In the genomic region with DNA sequence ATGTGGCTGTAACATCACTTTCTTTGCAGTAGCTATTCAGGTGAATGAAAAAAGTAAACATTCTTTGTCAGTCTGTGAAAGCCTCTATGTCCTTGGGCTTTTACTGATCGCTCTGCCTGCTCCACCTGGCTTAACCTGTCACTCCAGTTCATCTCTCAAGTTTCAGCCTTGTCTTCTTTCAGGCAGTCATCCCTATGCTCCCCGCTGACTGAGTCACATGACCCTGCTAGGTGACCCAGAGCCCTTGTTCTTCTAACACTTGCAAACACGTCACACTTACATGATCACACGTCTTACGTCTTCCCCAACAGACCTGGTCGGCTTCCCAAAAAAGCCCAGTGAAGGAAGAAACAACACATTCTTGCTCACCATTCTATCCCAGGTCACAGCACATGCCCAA, we compare ENCODE assay signal across 19 cellular contexts.
DNase-seq lines count a peak whose midpoint lies in the region; ATAC-seq, FAIRE-seq and TF ChIP-seq lines count a peak whose summit lies in the region.
"Had no signal": no experiment of that assay in that cellular context is flagged by ENCODE, and none has a peak within 500 bp of the region (broad histone marks: within the 10 kb centered on the region; RNA-seq: fewer than 3 reads in every experiment).

No MANE protein-coding gene starts in this region.

- no peak overlapping the region for H2AFZ ChIP-seq in H9 (ENCODE audit: low read length)

- peaks cover 0 to 1% (median 0%) of the 10 kb centered on the region in 3 experiments; a peak in 1 of 7 replicates for H3K36me3 Mint-ChIP-seq in H9 (ENCODE audit: insufficient read depth in 1 of 3, low read depth in 3 of 3)
- H3K36me3 Mint-ChIP-seq: naive thymus-derived CD4-positive, alpha-beta T cell had no signal

- no peak overlapping the region for H2BK20ac ChIP-seq in H9 (ENCODE audit: low read depth, low read length, poor library complexity, severe bottlenecking)

- no peaks in the 10 kb centered on the region for H3K23me2 ChIP-seq in H9 (ENCODE audit: insufficient read length, low read depth, low read length, poor library complexity, severe bottlenecking)

- no peak overlapping the region for H4K8ac ChIP-seq in H9 (replicated peaks; ENCODE audit: insufficient read length, low read depth, low read length)
- H4K8ac ChIP-seq in mesendoderm (ENCODE audit: low read depth, low read length), result no peak overlapping the region

- H3K23ac ChIP-seq in H9 (ENCODE audit: insufficient read length, low read depth, low read length) (no peak overlapping the region), mesendoderm (ENCODE audit: low read length) (no peak overlapping the region)

- H3K36me3 ChIP-seq in mesendoderm (ENCODE audit: control insufficient read depth, insufficient read depth, low read length), result no peaks in the 10 kb centered on the region
- H3K36me3 ChIP-seq: suprapubic skin had no signal

- H2BK120ac ChIP-seq in H9 (ENCODE audit: low read depth, low read length, poor library complexity, severe bottlenecking) (no peak overlapping the region), mesendoderm (ENCODE audit: low read depth, low read length) (no peak overlapping the region)

- H4K91ac ChIP-seq in H9 (ENCODE audit: insufficient read length, low read depth, low read length), result no peak overlapping the region

- H3K27ac ChIP-seq in H9 (ENCODE audit: insufficient read length, low read depth, low read length) (no peak overlapping the region), mesendoderm (ENCODE audit: low read depth, low read length) (no peak overlapping the region)
- H3K27ac ChIP-seq: KMS-11, suprapubic skin had no signal

- H3K27me3 Mint-ChIP-seq in H9 (ENCODE audit: low read depth), result no peaks in the 10 kb centered on the region
- H3K27me3 Mint-ChIP-seq: activated CD4-positive, alpha-beta T cell treated with anti-CD3 and anti-CD28 coated beads for 36 hours; naive thymus-derived CD4-positive, alpha-beta T cell had no signal

- H3K27ac Mint-ChIP-seq in H9, result 0 out of 7 replicates have a peak overlapping the region, but pooled peaks of 1 of the 3 experiments have one; percentile 37
- H3K27ac Mint-ChIP-seq: activated CD4-positive, alpha-beta T cell treated with anti-CD3 and anti-CD28 coated beads for 36 hours; naive thymus-derived CD4-positive, alpha-beta T cell had no signal

- H4K5ac ChIP-seq in H9 (ENCODE audit: insufficient read length, low read depth, low read length), result no peak overlapping the region
- H4K5ac ChIP-seq in mesendoderm (ENCODE audit: low read length), result no peak overlapping the region

- H3K79me1 ChIP-seq in H9 (ENCODE audit: insufficient read depth, low read depth, low read length, poor library complexity, severe bottlenecking) (no peaks in the 10 kb centered on the region), mesendoderm (ENCODE audit: low read length) (no peaks in the 10 kb centered on the region)

- intact Hi-C loops in Right ventricle myocardium superior (cut with DNase I), result no loop called here

- WGBS in H9 (ENCODE audit: extremely low coverage, insufficient read length, low lambda C conversion rate), result no CpG with 5 or more reads among the region's 6 CpGs
- WGBS in mesendoderm (ENCODE audit: extremely low coverage, insufficient coverage, low lambda C conversion rate), result no CpG with 5 or more reads among the region's 6 CpGs

- no peak for ATAC-seq in Right ventricle myocardium superior (ENCODE audit: poor library complexity)
- no peak for ATAC-seq in HG03469 (IDR thresholded peaks at IDR 0.05; ENCODE audit: unreplicated experiment)
- ATAC-seq: activated CD4-positive, alpha-beta T cell treated with anti-CD3 and anti-CD28 coated beads for 36 hours; naive thymus-derived CD4-positive, alpha-beta T cell had no signal

- DNase-seq in H9 (peak; percentile 42), NCI-H345 (lab: John Stamatoyannopoulos, UW) (peak; percentile 27), epithelial cell of esophagus (ENCODE audit: low read depth) (peak; percentile 90), mesendoderm (peak; percentile 37), Right ventricle myocardium superior (no peak), RCC 7860 (ENCODE audit: low spot score) (no peak)
- DNase-seq: activated CD4-positive, alpha-beta T cell treated with anti-CD3 and anti-CD28 coated beads for 36 hours; activated naive CD4-positive, alpha-beta T cell; aorta; COR-L47; foreskin melanocyte; naive thymus-derived CD4-positive, alpha-beta T cell; posterior cingulate gyrus; T1000 had no signal

- H3K4me2 ChIP-seq in H9 (ENCODE audit: insufficient read depth, insufficient read length, low read length) (no peak overlapping the region), mesendoderm (ENCODE audit: low read length) (no peak overlapping the region)
- H3K4me2 ChIP-seq: KMS-11 had no signal

- TF ChIP-seq CTCF in H9 (conservative IDR thresholded peaks at IDR 0.05), result no peak
- no peak for TF ChIP-seq CTCF in epithelial cell of esophagus (IDR thresholded peaks at IDR 0.05; ENCODE audit: insufficient read depth, low read depth, low read length, missing control alignments)

- H3K4me3 ChIP-seq in epithelial cell of esophagus (ENCODE audit: low read length), result no peak overlapping the region
- H3K4me3 ChIP-seq in mesendoderm (ENCODE audit: low read length), result no peak overlapping the region
- H3K4me3 ChIP-seq: lung, suprapubic skin had no signal

- FAIRE-seq in RCC 7860 (lab: Jason Lieb, UNC), result no peak
- FAIRE-seq: G401.6 had no signal

- H3T11ph ChIP-seq in H9 (ENCODE audit: low read length), result no peak overlapping the region

- no peak overlapping the region for H2AK5ac ChIP-seq in H9 (ENCODE audit: insufficient read length, low read length)
- H2AK5ac ChIP-seq in mesendoderm (ENCODE audit: low read length), result no peak overlapping the region

- no peak overlapping the region for H3K18ac ChIP-seq in H9 (ENCODE audit: insufficient read length, low read depth, low read length)
- no peak overlapping the region for H3K18ac ChIP-seq in mesendoderm (ENCODE audit: low read length)

- H3K4ac ChIP-seq in H9 (ENCODE audit: low read depth, low read length) (no peak overlapping the region), mesendoderm (ENCODE audit: low read depth, low read length) (no peak overlapping the region)

- H3K79me2 ChIP-seq in H9 (ENCODE audit: insufficient read depth, low read length), result no peaks in the 10 kb centered on the region
- H3K79me2 ChIP-seq in mesendoderm (ENCODE audit: control insufficient read depth, insufficient read depth, low read length), result no peaks in the 10 kb centered on the region

- H3K9ac ChIP-seq in H9 (ENCODE audit: extremely low read depth, insufficient read length, low read length) (no peak overlapping the region), mesendoderm (ENCODE audit: low read length) (no peak overlapping the region)
- H3K9ac ChIP-seq: KMS-11 had no signal

- no peak overlapping the region for H2BK5ac ChIP-seq in H9 (ENCODE audit: insufficient read length, low read length)
- no peak overlapping the region for H2BK5ac ChIP-seq in mesendoderm (ENCODE audit: low read length)

- H3K14ac ChIP-seq in H9 (ENCODE audit: insufficient read depth, low read length), result no peak overlapping the region

- H2BK15ac ChIP-seq in H9 (ENCODE audit: low read depth, low read length) (no peak overlapping the region), mesendoderm (replicated peaks; ENCODE audit: low read depth) (no peak overlapping the region)

- H3K9me3 Mint-ChIP-seq in H9, result no peaks in the 10 kb centered on the region

- no peak overlapping the region for H2BK12ac ChIP-seq in H9 (ENCODE audit: insufficient read length, low read depth, low read length)

- no peaks in the 10 kb centered on the region for H4K20me1 ChIP-seq in H9 (ENCODE audit: control insufficient read depth, insufficient read depth, insufficient read length)

- H3K56ac ChIP-seq in H9 (ENCODE audit: insufficient read length, low read depth, low read length) (no peak overlapping the region), mesendoderm (ENCODE audit: low read length) (no peak overlapping the region)

- H3K4me1 ChIP-seq in H9 (ENCODE audit: insufficient read depth, low read length), result 0 out of 2 replicates have a peak, but pooled peaks cover 2% of the 10 kb centered on the region
- H3K4me1 ChIP-seq in mesendoderm (ENCODE audit: control insufficient read depth, low read depth, low read length), result peaks cover 4% of the 10 kb centered on the region
- H3K4me1 ChIP-seq: suprapubic skin had no signal

- H3K4me3 Mint-ChIP-seq in H9, result no peak overlapping the region
- H3K4me3 Mint-ChIP-seq: activated CD4-positive, alpha-beta T cell treated with anti-CD3 and anti-CD28 coated beads for 36 hours; naive thymus-derived CD4-positive, alpha-beta T cell had no signal

- peaks cover 11 to 17% of the 10 kb centered on the region in 2 experiments for H3K4me1 Mint-ChIP-seq in H9
- H3K4me1 Mint-ChIP-seq: activated CD4-positive, alpha-beta T cell treated with anti-CD3 and anti-CD28 coated beads for 36 hours; naive thymus-derived CD4-positive, alpha-beta T cell had no signal

- H3K9me3 ChIP-seq in H9 (ENCODE audit: control insufficient read depth, low read depth, low read length), result no peaks in the 10 kb centered on the region
- H3K9me3 ChIP-seq: suprapubic skin had no signal

- H3K27me3 ChIP-seq in H9 (ENCODE audit: insufficient read depth, low read length) (no peaks in the 10 kb centered on the region), mesendoderm (ENCODE audit: insufficient read depth, low read length, poor library complexity) (no peaks in the 10 kb centered on the region)
- H3K27me3 ChIP-seq: suprapubic skin had no signal

Comparison
In these comparisons a context has a peak if more than half of its experiments do, and no peak if none do; other contexts are left out.
1. DNase-seq: peak in H9 (single experiment), NCI-H345 (single experiment), epithelial cell of esophagus (single experiment) and mesendoderm (single experiment); none in Right ventricle myocardium superior (single experiment) and RCC 7860 (single experiment).